ENCODE assay signal across 8 cellular contexts in genomic region chr2:21696900-21697299, GRCh38.
"Had no signal": no experiment of that assay in that cellular context is flagged by ENCODE, and none has a peak within 500 bp of the region (broad histone marks: within the 10 kb centered on the region; RNA-seq: fewer than 3 reads in every experiment).

No MANE protein-coding gene starts in this region.

- H3K4me3 ChIP-seq: GM23248, GM23338, HAP-1 had no signal

- DNase-seq: GM23248, GOT3, H7, HCEC 1CT, HFFc6 had no signal

- H3K9me3 ChIP-seq: HAP-1 had no signal

- H3K4me2 ChIP-seq: GM23338 had no signal

- H3K4me1 Mint-ChIP-seq: GM23338 had no signal

- H3K9ac ChIP-seq: GM23248 had no signal

- H3K9me3 Mint-ChIP-seq: GM23338 had no signal

- H3K4me1 ChIP-seq: HAP-1 had no signal

- H3K27ac Mint-ChIP-seq: GM23338, HFFc6 had no signal

- ATAC-seq: GM23338, HCT116 had no signal

- H3K4me3 Mint-ChIP-seq: GM23338, HFFc6 had no signal

- H3K27ac ChIP-seq: GM23248 had no signal

- H3K36me3 ChIP-seq: HAP-1 had no signal

- H2AFZ ChIP-seq: GM23248, GM23338 had no signal
